ENCODE assay signal across 10 cellular contexts in the genomic region with DNA sequence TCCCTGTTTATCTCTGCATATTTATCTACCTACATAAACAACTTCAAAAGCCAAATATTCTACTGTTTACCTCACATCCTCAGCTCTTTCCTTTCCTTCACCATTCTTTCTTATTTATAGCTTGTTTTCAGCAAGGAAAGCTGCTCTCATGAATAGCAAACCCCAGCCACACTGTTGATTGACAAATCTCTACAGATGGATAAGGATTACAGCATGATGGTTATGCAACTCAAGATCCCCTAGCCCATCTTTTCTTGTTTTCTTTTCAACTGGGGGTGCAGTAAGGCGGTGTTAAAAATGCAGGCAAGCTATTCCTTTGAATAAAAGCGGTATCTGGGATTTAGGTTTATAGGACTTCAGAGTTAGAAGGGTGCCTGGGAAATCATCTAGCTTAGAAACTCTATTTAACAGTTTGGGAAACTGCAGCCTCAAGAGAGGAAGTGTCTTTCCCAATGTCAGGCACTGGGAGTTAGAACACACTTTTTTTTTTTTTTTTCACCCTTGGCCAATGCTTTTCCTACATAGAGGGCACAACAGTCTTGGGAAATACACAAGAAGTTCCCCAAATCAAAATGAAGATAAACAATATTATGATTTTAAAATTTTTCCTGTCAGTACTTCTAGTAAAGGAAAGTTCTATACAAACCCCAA. TPM values are rescaled to one million over a fixed set of nuclear protein-coding genes. Genes with fewer than 3 reads are reported as not detected.
DNase-seq lines count a peak whose midpoint lies in the region; ATAC-seq and TF ChIP-seq lines count a peak whose summit lies in the region.
"Had no signal": no experiment of that assay in that cellular context is flagged by ENCODE, and none has a peak within 500 bp of the region (broad histone marks: within the 10 kb centered on the region; RNA-seq: fewer than 3 reads in every experiment).

No MANE protein-coding gene starts in this region.

- DNase-seq in EH (ENCODE audit: low read depth) (peak; percentile 26), WERI-Rb-1 (no peak), HEK293T (ENCODE audit: extremely low spot score) (no peak), T-helper 9 cell (no peak)
- DNase-seq: NCI-H774 had no signal

- no peak for TF ChIP-seq EP300 in gastroesophageal sphincter (IDR thresholded peaks at IDR 0.05)

- H3K36me3 ChIP-seq in WERI-Rb-1 = no peaks in the 10 kb centered on the region
- no peaks in the 10 kb centered on the region for H3K36me3 ChIP-seq in gastroesophageal sphincter
- H3K36me3 ChIP-seq in rectal smooth muscle tissue (ENCODE audit: control insufficient read depth, insufficient read depth, low read length) = no peaks in the 10 kb centered on the region

- TF ChIP-seq POLR2A in gastroesophageal sphincter (IDR thresholded peaks at IDR 0.05) = no peak

- no peak overlapping the region for H3K9ac ChIP-seq in rectal smooth muscle tissue (ENCODE audit: low read length)

- H3K27ac ChIP-seq in WERI-Rb-1 (peak overlapping the region; percentile 24; the same call in 1 of the 2 replicates), gastroesophageal sphincter (peak overlapping the region; percentile 62 to 86 (median 75)), rectal smooth muscle tissue (ENCODE audit: low read depth, low read length) (peak overlapping the region; percentile 85)

- POLR2A ChIA-PET in HEK293T (lab: Yijun Ruan, JAX) = interaction anchor here (0.7 to 0.9 kb wide), 2 partner anchors 9 to 55 kb away, joined by 3 to 4 read pairs; no protein-coding TSS in a partner anchor

- no peaks in the 10 kb centered on the region for H3K27me3 ChIP-seq in WERI-Rb-1 (ENCODE audit: insufficient read depth, low read depth, severe bottlenecking)
- no peaks in the 10 kb centered on the region for H3K27me3 ChIP-seq in gastroesophageal sphincter
- H3K27me3 ChIP-seq in rectal smooth muscle tissue (ENCODE audit: control insufficient read depth, insufficient read depth, low read length) = no peaks in the 10 kb centered on the region

- no peaks in the 10 kb centered on the region for H3K9me3 ChIP-seq in WERI-Rb-1 (ENCODE audit: severe bottlenecking)
- no peaks in the 10 kb centered on the region for H3K9me3 ChIP-seq in gastroesophageal sphincter

- no peak for ATAC-seq in gastroesophageal sphincter
- ATAC-seq in HG03097 (IDR thresholded peaks at IDR 0.05; ENCODE audit: low FRiP score, unreplicated experiment) = no peak
- ATAC-seq in HG02885 (IDR thresholded peaks at IDR 0.05; ENCODE audit: poor library complexity, unreplicated experiment) = no peak
- ATAC-seq: activated CD4-positive, CD25-positive, alpha-beta regulatory T cell treated with anti-CD3 and anti-CD28 coated beads, Interleukin-2, amount 50 U/mL, for 24 hours had no signal

- H3K4me1 ChIP-seq in gastroesophageal sphincter (peaks cover 4 to 86% (median 35%) of the 10 kb centered on the region in 3 donors), rectal smooth muscle tissue (ENCODE audit: control insufficient read depth, insufficient read depth, low read length) (peaks cover 37% of the 10 kb centered on the region)

- TF ChIP-seq CTCF in WERI-Rb-1 (IDR thresholded peaks at IDR 0.05; ENCODE audit: low read depth, low read length) (no peak), gastroesophageal sphincter (IDR thresholded peaks at IDR 0.05) (no peak)

- CTCF ChIA-PET in HEK293T (lab: Yijun Ruan, JAX) = interaction anchor here (0.6 to 2.3 kb wide), 4 partner anchors 12 to 56 kb away, joined by 3 to 7 read pairs (median 5); no protein-coding TSS in a partner anchor

- WGBS in gastroesophageal sphincter (ENCODE audit: low coverage in 1 of 2), 2 donors = 38 to 53% methylated on average over 2 of the region's 2 CpGs

- no peak overlapping the region for H3K4me3 ChIP-seq in WERI-Rb-1 (ENCODE audit: low read depth, low read length)
- H3K4me3 ChIP-seq in gastroesophageal sphincter = peak overlapping the region; percentile 43 to 59
- H3K4me3 ChIP-seq in rectal smooth muscle tissue (ENCODE audit: low read length) = peak overlapping the region; percentile 87

TF ChIP-seq in HEK293T, 16 proteins besides CTCF, POLR2A, EP300 and RAD21:
- TF ChIP-seq FOXK2 (IDR thresholded peaks at IDR 0.05) (no peak), FOXA1 (IDR thresholded peaks at IDR 0.05) (no peak), TARDBP (IDR thresholded peaks at IDR 0.05) (no peak), L3MBTL2 (conservative IDR thresholded peaks at IDR 0.05) (no peak), HDGF (IDR thresholded peaks at IDR 0.05; ENCODE audit: borderline replicate concordance) (no peak), FOXM1 (IDR thresholded peaks at IDR 0.05; ENCODE audit: borderline replicate concordance) (no peak), SUZ12 (IDR thresholded peaks at IDR 0.05) (no peak), NFRKB (IDR thresholded peaks at IDR 0.05) (no peak), SP1 (IDR thresholded peaks at IDR 0.05) (no peak), ARNT (IDR thresholded peaks at IDR 0.05) (no peak), BHLHE40 (IDR thresholded peaks at IDR 0.05; ENCODE audit: borderline replicate concordance) (no peak), CTBP1 (IDR thresholded peaks at IDR 0.05; ENCODE audit: borderline replicate concordance) (no peak)
- TF ChIP-seq, protein P1, sequence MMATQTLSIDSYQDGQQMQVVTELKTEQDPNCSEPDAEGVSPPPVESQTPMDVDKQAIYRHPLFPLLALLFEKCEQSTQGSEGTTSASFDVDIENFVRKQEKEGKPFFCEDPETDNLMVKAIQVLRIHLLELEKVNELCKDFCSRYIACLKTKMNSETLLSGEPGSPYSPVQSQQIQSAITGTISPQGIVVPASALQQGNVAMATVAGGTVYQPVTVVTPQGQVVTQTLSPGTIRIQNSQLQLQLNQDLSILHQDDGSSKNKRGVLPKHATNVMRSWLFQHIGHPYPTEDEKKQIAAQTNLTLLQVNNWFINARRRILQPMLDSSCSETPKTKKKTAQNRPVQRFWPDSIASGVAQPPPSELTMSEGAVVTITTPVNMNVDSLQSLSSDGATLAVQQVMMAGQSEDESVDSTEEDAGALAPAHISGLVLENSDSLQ (IDR thresholded peaks at IDR 0.05) = no peak

RNA-seq across cellular contexts. Expression of a gene that starts 2.7 kb away (rescaled TPM):
- 100 to 1,000 TPM; 194 to 521 (median 352) TPM for total RNA-seq in gastroesophageal sphincter

Comparison
In these comparisons a context has a peak if more than half of its experiments do, and no peak if none do; other contexts are left out.
1. H3K27ac ChIP-seq: peak in every context shown above with its lines; median percentile 85 in rectal smooth muscle tissue; 75 in gastroesophageal sphincter; 24 in WERI-Rb-1.